ENCODE assay signal across 16 cellular contexts in the genomic region with DNA sequence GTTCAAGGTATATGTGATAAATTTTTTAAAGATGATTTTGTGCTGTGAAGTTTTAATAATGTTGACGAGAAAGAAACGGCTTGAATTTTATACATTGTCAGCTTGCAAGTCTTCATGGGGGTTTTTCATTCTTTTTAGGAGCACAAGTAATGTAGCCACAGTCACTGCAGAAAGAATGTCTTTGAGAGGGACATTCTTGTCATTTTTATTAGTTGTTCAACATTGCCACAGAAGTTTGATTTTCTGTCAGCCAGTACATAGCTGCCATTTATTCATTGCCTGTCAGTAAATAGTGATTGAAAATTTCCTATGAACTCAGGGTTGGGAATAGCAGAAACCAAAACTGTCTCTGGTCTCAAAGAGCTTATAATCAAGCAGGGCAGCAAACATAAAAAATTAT.
A peak's percentile ranks its signal among the peaks of the same experiment; 100 is the strongest.
DNase-seq lines count a peak whose midpoint lies in the region; ATAC-seq and TF ChIP-seq lines count a peak whose summit lies in the region.
"Had no signal": no experiment of that assay in that cellular context is flagged by ENCODE, and none has a peak within 500 bp of the region (broad histone marks: within the 10 kb centered on the region; RNA-seq: fewer than 3 reads in every experiment).

No MANE protein-coding gene starts in this region.

- peak overlapping the region; percentile 64 for H3K4me2 ChIP-seq in neural progenitor cell

- H3K79me2 ChIP-seq in neural progenitor cell (ENCODE audit: low read depth): no peaks in the 10 kb centered on the region

- H4K20me1 ChIP-seq in neural progenitor cell (ENCODE audit: low read depth): peaks cover 4% of the 10 kb centered on the region

- peaks cover 55% of the 10 kb centered on the region for H3K4me1 ChIP-seq in SJSA1 (replicated peaks)
- peaks cover 23% of the 10 kb centered on the region for H3K4me1 ChIP-seq in neural progenitor cell
- peaks cover 83 to 88% of the 10 kb centered on the region in 2 donors for H3K4me1 ChIP-seq in thyroid gland

- H3F3A ChIP-seq in neural progenitor cell (ENCODE audit: low read depth): peaks cover 11% of the 10 kb centered on the region

- H3K27me3 ChIP-seq in SJSA1 (replicated peaks) (no peaks in the 10 kb centered on the region), brain microvascular endothelial cell (replicated peaks) (no peaks in the 10 kb centered on the region), neural progenitor cell (no peaks in the 10 kb centered on the region), thyroid gland (no peaks in the 10 kb centered on the region)

- H3K36me3 Mint-ChIP-seq in neural progenitor cell: peaks cover 6% of the 10 kb centered on the region

- no peak for TF ChIP-seq POLR2A in thyroid gland (IDR thresholded peaks at IDR 0.05)

- no peak overlapping the region for H3K4me3 Mint-ChIP-seq in neural progenitor cell
- H3K4me3 Mint-ChIP-seq: activated CD4-positive, alpha-beta memory T cell treated with anti-CD3 and anti-CD28 coated beads, Interleukin-2, amount 10 ng/mL, durations not matched to agents 7 days and 5 days; activated naive CD8-positive, alpha-beta T cell; activated T-cell treated with anti-CD3 and anti-CD28 coated beads, Interleukin-2, amount 50 U/mL, for 4 hours; T-helper 1 cell treated with Interleukin-12 subunit alpha and Interleukin-12 subunit beta and Interleukin-4 antibody, amounts not matched to agents 30 μg/mL and 1 μg/mL, for 36 hours had no signal

- no peaks in the 10 kb centered on the region for H3K9me3 Mint-ChIP-seq in neural progenitor cell
- H3K9me3 Mint-ChIP-seq: activated CD4-positive, alpha-beta memory T cell treated with anti-CD3 and anti-CD28 coated beads, Interleukin-2, amount 10 ng/mL, durations not matched to agents 7 days and 5 days; activated T-cell treated with anti-CD3 and anti-CD28 coated beads, Interleukin-2, amount 50 U/mL, for 4 hours; T-helper 1 cell treated with Interleukin-12 subunit alpha and Interleukin-12 subunit beta and Interleukin-4 antibody, amounts not matched to agents 30 μg/mL and 1 μg/mL, for 36 hours had no signal

- in situ Hi-C loops in brain microvascular endothelial cell (cut with HindIII; ENCODE audit: low pct_ligation_motif_present, low sequenced_read_pairs): no loop called here

- no peak overlapping the region for H2AFZ ChIP-seq in neural progenitor cell (replicated peaks)

- H3K36me3 ChIP-seq in SJSA1 (peaks cover 10% of the 10 kb centered on the region; the same call in 1 of the 2 replicates), brain microvascular endothelial cell (replicated peaks) (peaks cover 5% of the 10 kb centered on the region), neural progenitor cell (no peaks in the 10 kb centered on the region), thyroid gland (no peaks in the 10 kb centered on the region)

- H3K27ac ChIP-seq in SJSA1: peak overlapping the region; percentile 41
- H3K27ac ChIP-seq in brain microvascular endothelial cell: peak overlapping the region; percentile 82
- peak overlapping the region; percentile 47 for H3K27ac ChIP-seq in neural progenitor cell
- H3K27ac ChIP-seq in thyroid gland: peak overlapping the region; percentile 61 to 96 (median 89)

- TF ChIP-seq CTCF in brain microvascular endothelial cell (IDR thresholded peaks at IDR 0.05; ENCODE audit: low read depth, low read length, missing control alignments): no peak
- no peak for TF ChIP-seq CTCF in neural progenitor cell (IDR thresholded peaks at IDR 0.05)
- no peak for TF ChIP-seq CTCF in thyroid gland (IDR thresholded peaks at IDR 0.05)

- ATAC-seq in HG03159 (IDR thresholded peaks at IDR 0.05; ENCODE audit: unreplicated experiment): no peak
- ATAC-seq: activated T-cell treated with anti-CD3 and anti-CD28 coated beads, Interleukin-2, amount 50 U/mL, for 4 hours had no signal

- no peaks in the 10 kb centered on the region for H3K27me3 Mint-ChIP-seq in neural progenitor cell (ENCODE audit: insufficient read depth, low read depth)
- H3K27me3 Mint-ChIP-seq: activated CD4-positive, alpha-beta memory T cell treated with anti-CD3 and anti-CD28 coated beads, Interleukin-2, amount 10 ng/mL, durations not matched to agents 7 days and 5 days; activated naive CD8-positive, alpha-beta T cell had no signal

- H3K9me3 ChIP-seq in SJSA1 (replicated peaks) (no peaks in the 10 kb centered on the region), neural progenitor cell (ENCODE audit: low read depth) (no peaks in the 10 kb centered on the region), thyroid gland (no peaks in the 10 kb centered on the region)

- intact Hi-C loops in thyroid gland (cut with DNase I): no loop called here

- DNase-seq in SJSA1 (ENCODE audit: low read depth in 1 of 2, low spot score in 2 of 2) (no peak), brain microvascular endothelial cell (no peak), neural progenitor cell (ENCODE audit: low spot score) (no peak), thyroid gland (no peak), NCI-H1105 (lab: John Stamatoyannopoulos, UW) (no peak), NCI-H82 treated with DMSO at 0.1 percent for 48 hours (lab: John Stamatoyannopoulos, UW; ENCODE audit: unreplicated experiment) (no peak)
- no peak for DNase-seq in activated CD4-positive, alpha-beta T cell treated with anti-CD3 and anti-CD28 coated beads, Interleukin-2, amount 50 U/mL, for 48 hours
- DNase-seq: activated CD4-positive, alpha-beta memory T cell treated with anti-CD3 and anti-CD28 coated beads, Interleukin-2, amount 10 ng/mL, durations not matched to agents 7 days and 5 days; activated T-cell treated with anti-CD3 and anti-CD28 coated beads, Interleukin-2, amount 50 U/mL, for 4 hours; central memory CD4-positive, alpha-beta T cell; NCI-H146; NCI-H226; SIG-M5 had no signal

- H3K4me3 ChIP-seq in SJSA1 (no peak overlapping the region), brain microvascular endothelial cell (ENCODE audit: low read depth, low read length) (no peak overlapping the region), neural progenitor cell (no peak overlapping the region), thyroid gland (replicated peaks in 1 of 3) (no peak overlapping the region)

- H3K27ac Mint-ChIP-seq in neural progenitor cell: no peak overlapping the region
- H3K27ac Mint-ChIP-seq: activated CD4-positive, alpha-beta memory T cell treated with anti-CD3 and anti-CD28 coated beads, Interleukin-2, amount 10 ng/mL, durations not matched to agents 7 days and 5 days; activated naive CD8-positive, alpha-beta T cell; T-helper 1 cell treated with Interleukin-12 subunit alpha and Interleukin-12 subunit beta and Interleukin-4 antibody, amounts not matched to agents 30 μg/mL and 1 μg/mL, for 36 hours had no signal

- no peak overlapping the region for H3K9ac ChIP-seq in neural progenitor cell

- WGBS in thyroid gland, 2 donors: 40 to 56% methylated on average over 2 of the region's 2 CpGs

- H3K4me1 Mint-ChIP-seq in neural progenitor cell: peaks cover 11% of the 10 kb centered on the region
